ENCODE assay signal across 15 cellular contexts in genomic region chr9:126788631-126789349, GRCh38. TPM values are rescaled to one million over a fixed set of nuclear protein-coding genes. Genes with fewer than 3 reads are reported as not detected.
DNase-seq lines count a peak whose midpoint lies in the region; ATAC-seq and TF ChIP-seq lines count a peak whose summit lies in the region.
"Had no signal": no experiment of that assay in that cellular context is flagged by ENCODE, and none has a peak within 500 bp of the region (broad histone marks: within the 10 kb centered on the region; RNA-seq: fewer than 3 reads in every experiment).

No MANE protein-coding gene starts in this region.

- CTCF ChIA-PET in Caco-2 (lab: Charles Lee), result interaction anchor here (1.4 kb wide), 1 partner anchor 83 kb away, joined by 3 read pairs; no protein-coding TSS in a partner anchor

- no peak overlapping the region for H3K27ac Mint-ChIP-seq in stimulated activated effector memory CD8-positive, alpha-beta T cell treated with anti-CD3 and anti-CD28 coated beads, Interleukin-12 subunit alpha, Interleukin-12 subunit beta, amount 100 ng/mL, for 72 hours
- H3K27ac Mint-ChIP-seq in Caco-2 (ENCODE audit: unreplicated experiment), result no peak overlapping the region
- H3K27ac Mint-ChIP-seq: activated T-cell treated with anti-CD3 and anti-CD28 coated beads, Interleukin-2, amount 50 U/mL, for 24 hours; B cell had no signal

- H3K27me3 Mint-ChIP-seq in activated T-cell treated with anti-CD3 and anti-CD28 coated beads, Interleukin-2, amount 50 U/mL, for 4 hours (ENCODE audit: low read depth), result peaks cover 43% of the 10 kb centered on the region
- H3K27me3 Mint-ChIP-seq in Caco-2 (ENCODE audit: insufficient read depth, unreplicated experiment), result peaks cover 11% of the 10 kb centered on the region

- no peaks in the 10 kb centered on the region for H3K9me3 Mint-ChIP-seq in activated T-cell treated with anti-CD3 and anti-CD28 coated beads, Interleukin-2, amount 50 U/mL, for 4 hours
- no peaks in the 10 kb centered on the region for H3K9me3 Mint-ChIP-seq in stimulated activated effector memory CD8-positive, alpha-beta T cell treated with anti-CD3 and anti-CD28 coated beads, Interleukin-12 subunit alpha, Interleukin-12 subunit beta, amount 100 ng/mL, for 72 hours
- no peaks in the 10 kb centered on the region for H3K9me3 Mint-ChIP-seq in Caco-2 (ENCODE audit: unreplicated experiment)
- H3K9me3 Mint-ChIP-seq: activated T-cell treated with anti-CD3 and anti-CD28 coated beads, Interleukin-2, amount 50 U/mL, for 24 hours had no signal

- no TSS peak for BruUV-seq in Caco-2 (replicated peaks; lab: Mats Ljungman, UMichigan)

- H3K4me1 Mint-ChIP-seq in activated T-cell treated with anti-CD3 and anti-CD28 coated beads, Interleukin-2, amount 50 U/mL, for 4 hours (ENCODE audit: low read depth), result no peaks in the 10 kb centered on the region
- H3K4me1 Mint-ChIP-seq in stimulated activated effector memory CD8-positive, alpha-beta T cell treated with anti-CD3 and anti-CD28 coated beads, Interleukin-12 subunit alpha, Interleukin-12 subunit beta, amount 100 ng/mL, for 72 hours, result peaks cover 7% of the 10 kb centered on the region
- H3K4me1 Mint-ChIP-seq in Caco-2 (ENCODE audit: low read depth, unreplicated experiment), result peaks cover 17% of the 10 kb centered on the region
- H3K4me1 Mint-ChIP-seq: B cell had no signal

- H3K27me3 ChIP-seq in RWPE2 (ENCODE audit: insufficient read depth, poor library complexity, severe bottlenecking) (no peaks in the 10 kb centered on the region), Caco-2 (replicated peaks; ENCODE audit: control insufficient read depth, insufficient read depth, low read length) (no peaks in the 10 kb centered on the region)

- intact Hi-C loops in Caco-2 (cut with micrococcal nuclease; ENCODE audit: unreplicated experiment), result no loop called here

- H3K36me3 ChIP-seq in RWPE2 (ENCODE audit: low read depth), result no peaks in the 10 kb centered on the region
- no peaks in the 10 kb centered on the region for H3K36me3 ChIP-seq in Caco-2 (ENCODE audit: control insufficient read depth, insufficient read depth, low read length)
- H3K36me3 ChIP-seq: spleen had no signal

- peak overlapping the region; percentile 32 for H3K27ac ChIP-seq in RWPE2 (ENCODE audit: poor library complexity, severe bottlenecking)
- H3K27ac ChIP-seq: spleen had no signal

- no peak overlapping the region for H3K4me3 Mint-ChIP-seq in activated T-cell treated with anti-CD3 and anti-CD28 coated beads, Interleukin-2, amount 50 U/mL, for 4 hours
- H3K4me3 Mint-ChIP-seq in stimulated activated effector memory CD8-positive, alpha-beta T cell treated with anti-CD3 and anti-CD28 coated beads, Interleukin-12 subunit alpha, Interleukin-12 subunit beta, amount 100 ng/mL, for 72 hours, result no peak overlapping the region
- H3K4me3 Mint-ChIP-seq in Caco-2 (ENCODE audit: unreplicated experiment), result no peak overlapping the region
- H3K4me3 Mint-ChIP-seq: activated T-cell treated with anti-CD3 and anti-CD28 coated beads, Interleukin-2, amount 50 U/mL, for 24 hours; B cell had no signal

- ATAC-seq in activated T-cell treated with anti-CD3 and anti-CD28 coated beads, Interleukin-2, amount 50 U/mL, for 4 hours, result peak; percentile 73 to 89
- ATAC-seq in RWPE2 (ENCODE audit: low read depth), result peak; percentile 75
- peak; percentile 93 for ATAC-seq in stimulated activated effector memory CD8-positive, alpha-beta T cell treated with anti-CD3 and anti-CD28 coated beads, Interleukin-12 subunit alpha, Interleukin-12 subunit beta, amount 100 ng/mL, for 72 hours
- ATAC-seq: mucosa of descending colon had no signal

- no peak for TF ChIP-seq CTCF in RWPE2 (IDR thresholded peaks at IDR 0.05; ENCODE audit: poor library complexity, severe bottlenecking)
- TF ChIP-seq CTCF in fibroblast of pulmonary artery (IDR thresholded peaks at IDR 0.05; ENCODE audit: low read length, missing control alignments), result no peak
- TF ChIP-seq CTCF in Caco-2 (IDR thresholded peaks at IDR 0.05; ENCODE audit: insufficient read depth in 1 of 2, low read depth in 1 of 2, low read length in 1 of 2, severe bottlenecking in 1 of 2, unreplicated experiment in 1 of 2), result no peak

- H3K4me1 ChIP-seq in RWPE2 (ENCODE audit: insufficient read depth, poor library complexity, severe bottlenecking) (peaks cover 29% of the 10 kb centered on the region), Caco-2 (peaks cover 6% of the 10 kb centered on the region; the same call in 1 of the 2 replicates)
- H3K4me1 ChIP-seq: spleen had no signal

- H3K9me3 ChIP-seq in RWPE2 (ENCODE audit: severe bottlenecking), result no peaks in the 10 kb centered on the region
- H3K9me3 ChIP-seq in Caco-2, result no peaks in the 10 kb centered on the region
- H3K9me3 ChIP-seq: mucosa of descending colon, spleen had no signal

- H3K36me3 Mint-ChIP-seq in activated T-cell treated with anti-CD3 and anti-CD28 coated beads, Interleukin-2, amount 50 U/mL, for 4 hours (ENCODE audit: insufficient read depth), result no peaks in the 10 kb centered on the region
- no peaks in the 10 kb centered on the region for H3K36me3 Mint-ChIP-seq in stimulated activated effector memory CD8-positive, alpha-beta T cell treated with anti-CD3 and anti-CD28 coated beads, Interleukin-12 subunit alpha, Interleukin-12 subunit beta, amount 100 ng/mL, for 72 hours
- H3K36me3 Mint-ChIP-seq in Caco-2 (ENCODE audit: insufficient read depth, unreplicated experiment), result no peaks in the 10 kb centered on the region

- POLR2A ChIA-PET in Caco-2 (lab: Charles Lee), result no interaction called here

- DNase-seq in activated T-cell treated with anti-CD3 and anti-CD28 coated beads, Interleukin-2, amount 50 U/mL, for 4 hours, result no peak
- DNase-seq in activated T-cell treated with anti-CD3 and anti-CD28 coated beads for 4 hours (no peak), RWPE2 (ENCODE audit: low spot score) (no peak), fibroblast of pulmonary artery (ENCODE audit: low read depth) (peak; percentile 22), DMS79 treated with DMSO at 0.1 percent for 48 hours (lab: John Stamatoyannopoulos, UW) (no peak), Caco-2 (no peak), AG20443 (ENCODE audit: low spot score) (no peak)
- no peak for DNase-seq in stimulated activated effector memory CD8-positive, alpha-beta T cell treated with anti-CD3 and anti-CD28 coated beads, Interleukin-12 subunit alpha, Interleukin-12 subunit beta, amount 100 ng/mL, for 72 hours (ENCODE audit: low spot score in 2 of 2)
- DNase-seq: activated T-cell treated with anti-CD3 and anti-CD28 coated beads, Interleukin-2, amount 50 U/mL, for 24 hours; cerebellar nuclear complex; mucosa of descending colon; NCI-H524 treated with DMSO at 0.1 percent for 48 hours; spleen; stimulated activated naive CD4-positive, alpha-beta T cell had no signal

- H3K4me3 ChIP-seq in RWPE2 (ENCODE audit: severe bottlenecking) (no peak overlapping the region), fibroblast of pulmonary artery (replicated peaks; ENCODE audit: low read depth, low read length) (no peak overlapping the region), Caco-2 (ENCODE audit: low read depth, low read length) (no peak overlapping the region)
- H3K4me3 ChIP-seq: mucosa of descending colon, spleen had no signal

RNA-seq across cellular contexts. Expression of gene ZBTB43, which starts 16.1 kb away (rescaled TPM):
- 10 to 100 TPM; 13.8 to 18.9 (median 18.2) TPM for total RNA-seq in activated T-cell treated with anti-CD3 and anti-CD28 coated beads, Interleukin-2, amount 50 U/mL, for 4 hours
- 17.7 and 18.5 TPM in 2 replicates for total RNA-seq in Caco-2 (2022)
